ENCODE assay signal across 1 cellular context in the genomic region with DNA sequence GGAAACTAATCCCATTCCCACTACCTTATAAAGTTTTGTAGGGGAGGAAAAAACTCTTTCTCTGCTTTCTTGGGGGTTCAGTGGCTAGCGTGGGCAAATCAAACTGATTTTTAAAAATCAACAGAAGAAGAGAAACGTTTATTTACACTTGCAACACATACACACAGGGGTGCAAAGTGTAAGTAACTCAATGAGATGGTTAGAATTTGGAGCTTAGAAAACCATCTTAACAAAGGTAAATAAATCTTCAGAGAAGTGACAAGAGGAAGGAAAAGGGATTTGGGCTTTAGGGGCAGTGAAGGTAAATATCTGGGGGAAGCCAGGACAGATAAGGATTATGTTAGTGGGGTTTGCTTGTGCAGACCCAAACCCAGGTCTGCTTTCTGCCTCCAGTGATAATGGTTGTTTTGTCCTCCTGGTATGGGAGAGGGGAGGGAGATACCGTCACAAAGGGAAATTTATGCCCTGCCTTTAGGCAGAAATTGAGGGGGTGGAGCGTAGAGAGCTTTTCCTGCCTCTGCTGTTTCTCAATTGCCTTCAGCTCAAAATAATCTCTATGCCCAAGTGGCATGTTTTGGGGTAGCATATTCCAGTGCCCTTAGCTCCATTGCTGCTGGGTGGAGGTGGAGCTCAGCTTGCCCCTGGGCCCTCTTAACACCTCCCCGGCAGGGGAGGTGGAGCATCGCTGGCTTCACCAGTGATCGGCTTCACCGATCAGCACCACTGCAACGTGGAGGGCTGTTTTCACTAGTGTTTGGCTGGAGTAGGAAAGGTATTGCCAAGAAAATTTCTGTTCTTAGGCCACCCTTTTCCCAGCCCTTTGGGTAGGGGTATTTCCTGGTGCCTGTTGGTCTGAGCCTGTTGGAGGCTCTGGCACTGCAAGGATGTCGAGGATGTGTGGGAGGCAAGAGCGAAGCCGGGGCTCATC.
TF ChIP-seq lines count a peak whose summit lies in the region.

No MANE protein-coding gene starts in this region.

TF ChIP-seq in HepG2, 621 proteins besides CTCF, POLR2A, EP300 and RAD21 (continued from another document and continues in another):
- TF ChIP-seq, protein P1, sequence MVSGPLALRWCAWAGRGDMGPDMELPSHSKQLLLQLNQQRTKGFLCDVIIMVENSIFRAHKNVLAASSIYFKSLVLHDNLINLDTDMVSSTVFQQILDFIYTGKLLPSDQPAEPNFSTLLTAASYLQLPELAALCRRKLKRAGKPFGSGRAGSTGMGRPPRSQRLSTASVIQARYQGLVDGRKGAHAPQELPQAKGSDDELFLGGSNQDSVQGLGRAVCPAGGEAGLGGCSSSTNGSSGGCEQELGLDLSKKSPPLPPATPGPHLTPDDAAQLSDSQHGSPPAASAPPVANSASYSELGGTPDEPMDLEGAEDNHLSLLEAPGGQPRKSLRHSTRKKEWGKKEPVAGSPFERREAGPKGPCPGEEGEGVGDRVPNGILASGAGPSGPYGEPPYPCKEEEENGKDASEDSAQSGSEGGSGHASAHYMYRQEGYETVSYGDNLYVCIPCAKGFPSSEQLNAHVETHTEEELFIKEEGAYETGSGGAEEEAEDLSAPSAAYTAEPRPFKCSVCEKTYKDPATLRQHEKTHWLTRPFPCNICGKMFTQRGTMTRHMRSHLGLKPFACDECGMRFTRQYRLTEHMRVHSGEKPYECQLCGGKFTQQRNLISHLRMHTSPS (CRISPR knock-in tag; IDR thresholded peaks at IDR 0.05; ENCODE audit: low read depth) = peak; percentile 34; the same call in 1 of the 2 replicates
- TF ChIP-seq IKZF1 (IDR thresholded peaks at IDR 0.05) (no peak), ZFP62 (CRISPR knock-in tag; IDR thresholded peaks at IDR 0.05) (no peak), ZNF709 (CRISPR knock-in tag; IDR thresholded peaks at IDR 0.05) (0 out of 2 replicates have a peak, but pooled peaks have one; percentile 27), ZNF501 (CRISPR knock-in tag; IDR thresholded peaks at IDR 0.05) (peak; percentile 66; the same call in 1 of the 2 replicates), TMF1 (CRISPR knock-in tag; IDR thresholded peaks at IDR 0.05; ENCODE audit: low read depth) (no peak), SP4 (CRISPR knock-in tag; IDR thresholded peaks at IDR 0.05) (peak; percentile 13; the same call in 1 of the 2 replicates), TGIF2 (CRISPR knock-in tag; IDR thresholded peaks at IDR 0.05) (no peak), GPN1 (CRISPR knock-in tag; IDR thresholded peaks at IDR 0.05; ENCODE audit: borderline replicate concordance) (no peak), ELF1 (CRISPR knock-in tag; IDR thresholded peaks at IDR 0.05) (no peak), JARID2 (CRISPR knock-in tag; IDR thresholded peaks at IDR 0.05; ENCODE audit: insufficient replicate concordance) (no peak), ZNF766 (CRISPR knock-in tag; IDR thresholded peaks at IDR 0.05; ENCODE audit: borderline replicate concordance) (no peak), DMAP1 (CRISPR knock-in tag; IDR thresholded peaks at IDR 0.05) (no peak), MED13 (CRISPR knock-in tag; IDR thresholded peaks at IDR 0.05) (no peak), FOXC1 (CRISPR knock-in tag; IDR thresholded peaks at IDR 0.05; ENCODE audit: borderline replicate concordance) (no peak), EEA1 (CRISPR knock-in tag; IDR thresholded peaks at IDR 0.05; ENCODE audit: borderline replicate concordance) (no peak), RNF2 (conservative IDR thresholded peaks at IDR 0.05; ENCODE audit: low read depth) (no peak), SIX1 (CRISPR knock-in tag; IDR thresholded peaks at IDR 0.05; ENCODE audit: borderline replicate concordance) (no peak), SALL1 (CRISPR knock-in tag; IDR thresholded peaks at IDR 0.05) (peak; percentile 30), GATA4 (IDR thresholded peaks at IDR 0.05; ENCODE audit: borderline replicate concordance, low read depth) (peak; percentile 49; the same call in 1 of the 2 replicates), KLF16 (CRISPR knock-in tag; IDR thresholded peaks at IDR 0.05) (no peak), TEAD2 (CRISPR knock-in tag; IDR thresholded peaks at IDR 0.05) (no peak), MTA1 (CRISPR knock-in tag; IDR thresholded peaks at IDR 0.05; ENCODE audit: borderline replicate concordance) (no peak)
- TF ChIP-seq, protein P2, sequence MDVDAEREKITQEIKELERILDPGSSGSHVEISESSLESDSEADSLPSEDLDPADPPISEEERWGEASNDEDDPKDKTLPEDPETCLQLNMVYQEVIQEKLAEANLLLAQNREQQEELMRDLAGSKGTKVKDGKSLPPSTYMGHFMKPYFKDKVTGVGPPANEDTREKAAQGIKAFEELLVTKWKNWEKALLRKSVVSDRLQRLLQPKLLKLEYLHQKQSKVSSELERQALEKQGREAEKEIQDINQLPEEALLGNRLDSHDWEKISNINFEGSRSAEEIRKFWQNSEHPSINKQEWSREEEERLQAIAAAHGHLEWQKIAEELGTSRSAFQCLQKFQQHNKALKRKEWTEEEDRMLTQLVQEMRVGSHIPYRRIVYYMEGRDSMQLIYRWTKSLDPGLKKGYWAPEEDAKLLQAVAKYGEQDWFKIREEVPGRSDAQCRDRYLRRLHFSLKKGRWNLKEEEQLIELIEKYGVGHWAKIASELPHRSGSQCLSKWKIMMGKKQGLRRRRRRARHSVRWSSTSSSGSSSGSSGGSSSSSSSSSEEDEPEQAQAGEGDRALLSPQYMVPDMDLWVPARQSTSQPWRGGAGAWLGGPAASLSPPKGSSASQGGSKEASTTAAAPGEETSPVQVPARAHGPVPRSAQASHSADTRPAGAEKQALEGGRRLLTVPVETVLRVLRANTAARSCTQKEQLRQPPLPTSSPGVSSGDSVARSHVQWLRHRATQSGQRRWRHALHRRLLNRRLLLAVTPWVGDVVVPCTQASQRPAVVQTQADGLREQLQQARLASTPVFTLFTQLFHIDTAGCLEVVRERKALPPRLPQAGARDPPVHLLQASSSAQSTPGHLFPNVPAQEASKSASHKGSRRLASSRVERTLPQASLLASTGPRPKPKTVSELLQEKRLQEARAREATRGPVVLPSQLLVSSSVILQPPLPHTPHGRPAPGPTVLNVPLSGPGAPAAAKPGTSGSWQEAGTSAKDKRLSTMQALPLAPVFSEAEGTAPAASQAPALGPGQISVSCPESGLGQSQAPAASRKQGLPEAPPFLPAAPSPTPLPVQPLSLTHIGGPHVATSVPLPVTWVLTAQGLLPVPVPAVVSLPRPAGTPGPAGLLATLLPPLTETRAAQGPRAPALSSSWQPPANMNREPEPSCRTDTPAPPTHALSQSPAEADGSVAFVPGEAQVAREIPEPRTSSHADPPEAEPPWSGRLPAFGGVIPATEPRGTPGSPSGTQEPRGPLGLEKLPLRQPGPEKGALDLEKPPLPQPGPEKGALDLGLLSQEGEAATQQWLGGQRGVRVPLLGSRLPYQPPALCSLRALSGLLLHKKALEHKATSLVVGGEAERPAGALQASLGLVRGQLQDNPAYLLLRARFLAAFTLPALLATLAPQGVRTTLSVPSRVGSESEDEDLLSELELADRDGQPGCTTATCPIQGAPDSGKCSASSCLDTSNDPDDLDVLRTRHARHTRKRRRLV (CRISPR knock-in tag; IDR thresholded peaks at IDR 0.05) = no peak
- TF ChIP-seq, protein P3, sequence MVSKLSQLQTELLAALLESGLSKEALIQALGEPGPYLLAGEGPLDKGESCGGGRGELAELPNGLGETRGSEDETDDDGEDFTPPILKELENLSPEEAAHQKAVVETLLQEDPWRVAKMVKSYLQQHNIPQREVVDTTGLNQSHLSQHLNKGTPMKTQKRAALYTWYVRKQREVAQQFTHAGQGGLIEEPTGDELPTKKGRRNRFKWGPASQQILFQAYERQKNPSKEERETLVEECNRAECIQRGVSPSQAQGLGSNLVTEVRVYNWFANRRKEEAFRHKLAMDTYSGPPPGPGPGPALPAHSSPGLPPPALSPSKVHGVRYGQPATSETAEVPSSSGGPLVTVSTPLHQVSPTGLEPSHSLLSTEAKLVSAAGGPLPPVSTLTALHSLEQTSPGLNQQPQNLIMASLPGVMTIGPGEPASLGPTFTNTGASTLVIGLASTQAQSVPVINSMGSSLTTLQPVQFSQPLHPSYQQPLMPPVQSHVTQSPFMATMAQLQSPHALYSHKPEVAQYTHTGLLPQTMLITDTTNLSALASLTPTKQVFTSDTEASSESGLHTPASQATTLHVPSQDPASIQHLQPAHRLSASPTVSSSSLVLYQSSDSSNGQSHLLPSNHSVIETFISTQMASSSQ (IDR thresholded peaks at IDR 0.05; ENCODE audit: low read depth) = peak; percentile 60
- TF ChIP-seq, protein P3 (CRISPR knock-in tag; IDR thresholded peaks at IDR 0.05; ENCODE audit: borderline replicate concordance) = peak; percentile 77; the same call in 1 of the 2 replicates
- TF ChIP-seq, protein P4, sequence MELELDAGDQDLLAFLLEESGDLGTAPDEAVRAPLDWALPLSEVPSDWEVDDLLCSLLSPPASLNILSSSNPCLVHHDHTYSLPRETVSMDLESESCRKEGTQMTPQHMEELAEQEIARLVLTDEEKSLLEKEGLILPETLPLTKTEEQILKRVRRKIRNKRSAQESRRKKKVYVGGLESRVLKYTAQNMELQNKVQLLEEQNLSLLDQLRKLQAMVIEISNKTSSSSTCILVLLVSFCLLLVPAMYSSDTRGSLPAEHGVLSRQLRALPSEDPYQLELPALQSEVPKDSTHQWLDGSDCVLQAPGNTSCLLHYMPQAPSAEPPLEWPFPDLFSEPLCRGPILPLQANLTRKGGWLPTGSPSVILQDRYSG (CRISPR knock-in tag; IDR thresholded peaks at IDR 0.05) = no peak
- TF ChIP-seq, protein P5, sequence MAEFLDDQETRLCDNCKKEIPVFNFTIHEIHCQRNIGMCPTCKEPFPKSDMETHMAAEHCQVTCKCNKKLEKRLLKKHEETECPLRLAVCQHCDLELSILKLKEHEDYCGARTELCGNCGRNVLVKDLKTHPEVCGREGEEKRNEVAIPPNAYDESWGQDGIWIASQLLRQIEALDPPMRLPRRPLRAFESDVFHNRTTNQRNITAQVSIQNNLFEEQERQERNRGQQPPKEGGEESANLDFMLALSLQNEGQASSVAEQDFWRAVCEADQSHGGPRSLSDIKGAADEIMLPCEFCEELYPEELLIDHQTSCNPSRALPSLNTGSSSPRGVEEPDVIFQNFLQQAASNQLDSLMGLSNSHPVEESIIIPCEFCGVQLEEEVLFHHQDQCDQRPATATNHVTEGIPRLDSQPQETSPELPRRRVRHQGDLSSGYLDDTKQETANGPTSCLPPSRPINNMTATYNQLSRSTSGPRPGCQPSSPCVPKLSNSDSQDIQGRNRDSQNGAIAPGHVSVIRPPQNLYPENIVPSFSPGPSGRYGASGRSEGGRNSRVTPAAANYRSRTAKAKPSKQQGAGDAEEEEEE (CRISPR knock-in tag; IDR thresholded peaks at IDR 0.05; ENCODE audit: borderline replicate concordance) = no peak
- TF ChIP-seq, protein P6, sequence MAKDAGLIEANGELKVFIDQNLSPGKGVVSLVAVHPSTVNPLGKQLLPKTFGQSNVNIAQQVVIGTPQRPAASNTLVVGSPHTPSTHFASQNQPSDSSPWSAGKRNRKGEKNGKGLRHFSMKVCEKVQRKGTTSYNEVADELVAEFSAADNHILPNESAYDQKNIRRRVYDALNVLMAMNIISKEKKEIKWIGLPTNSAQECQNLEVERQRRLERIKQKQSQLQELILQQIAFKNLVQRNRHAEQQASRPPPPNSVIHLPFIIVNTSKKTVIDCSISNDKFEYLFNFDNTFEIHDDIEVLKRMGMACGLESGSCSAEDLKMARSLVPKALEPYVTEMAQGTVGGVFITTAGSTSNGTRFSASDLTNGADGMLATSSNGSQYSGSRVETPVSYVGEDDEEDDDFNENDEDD (CRISPR knock-in tag; IDR thresholded peaks at IDR 0.05; ENCODE audit: borderline replicate concordance) = no peak
- TF ChIP-seq, protein P7, sequence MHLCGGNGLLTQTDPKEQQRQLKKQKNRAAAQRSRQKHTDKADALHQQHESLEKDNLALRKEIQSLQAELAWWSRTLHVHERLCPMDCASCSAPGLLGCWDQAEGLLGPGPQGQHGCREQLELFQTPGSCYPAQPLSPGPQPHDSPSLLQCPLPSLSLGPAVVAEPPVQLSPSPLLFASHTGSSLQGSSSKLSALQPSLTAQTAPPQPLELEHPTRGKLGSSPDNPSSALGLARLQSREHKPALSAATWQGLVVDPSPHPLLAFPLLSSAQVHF (CRISPR knock-in tag; IDR thresholded peaks at IDR 0.05) = no peak
- TF ChIP-seq, protein P8, sequence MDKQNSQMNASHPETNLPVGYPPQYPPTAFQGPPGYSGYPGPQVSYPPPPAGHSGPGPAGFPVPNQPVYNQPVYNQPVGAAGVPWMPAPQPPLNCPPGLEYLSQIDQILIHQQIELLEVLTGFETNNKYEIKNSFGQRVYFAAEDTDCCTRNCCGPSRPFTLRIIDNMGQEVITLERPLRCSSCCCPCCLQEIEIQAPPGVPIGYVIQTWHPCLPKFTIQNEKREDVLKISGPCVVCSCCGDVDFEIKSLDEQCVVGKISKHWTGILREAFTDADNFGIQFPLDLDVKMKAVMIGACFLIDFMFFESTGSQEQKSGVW (CRISPR knock-in tag; IDR thresholded peaks at IDR 0.05; ENCODE audit: borderline replicate concordance) = no peak
- TF ChIP-seq, protein P9, sequence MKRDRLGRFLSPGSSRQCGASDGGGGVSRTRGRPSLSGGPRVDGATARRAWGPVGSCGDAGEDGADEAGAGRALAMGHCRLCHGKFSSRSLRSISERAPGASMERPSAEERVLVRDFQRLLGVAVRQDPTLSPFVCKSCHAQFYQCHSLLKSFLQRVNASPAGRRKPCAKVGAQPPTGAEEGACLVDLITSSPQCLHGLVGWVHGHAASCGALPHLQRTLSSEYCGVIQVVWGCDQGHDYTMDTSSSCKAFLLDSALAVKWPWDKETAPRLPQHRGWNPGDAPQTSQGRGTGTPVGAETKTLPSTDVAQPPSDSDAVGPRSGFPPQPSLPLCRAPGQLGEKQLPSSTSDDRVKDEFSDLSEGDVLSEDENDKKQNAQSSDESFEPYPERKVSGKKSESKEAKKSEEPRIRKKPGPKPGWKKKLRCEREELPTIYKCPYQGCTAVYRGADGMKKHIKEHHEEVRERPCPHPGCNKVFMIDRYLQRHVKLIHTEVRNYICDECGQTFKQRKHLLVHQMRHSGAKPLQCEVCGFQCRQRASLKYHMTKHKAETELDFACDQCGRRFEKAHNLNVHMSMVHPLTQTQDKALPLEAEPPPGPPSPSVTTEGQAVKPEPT (CRISPR knock-in tag; IDR thresholded peaks at IDR 0.05; ENCODE audit: low read depth) = 0 out of 2 replicates have a peak, but pooled peaks have one; percentile 22
- TF ChIP-seq, protein P10, sequence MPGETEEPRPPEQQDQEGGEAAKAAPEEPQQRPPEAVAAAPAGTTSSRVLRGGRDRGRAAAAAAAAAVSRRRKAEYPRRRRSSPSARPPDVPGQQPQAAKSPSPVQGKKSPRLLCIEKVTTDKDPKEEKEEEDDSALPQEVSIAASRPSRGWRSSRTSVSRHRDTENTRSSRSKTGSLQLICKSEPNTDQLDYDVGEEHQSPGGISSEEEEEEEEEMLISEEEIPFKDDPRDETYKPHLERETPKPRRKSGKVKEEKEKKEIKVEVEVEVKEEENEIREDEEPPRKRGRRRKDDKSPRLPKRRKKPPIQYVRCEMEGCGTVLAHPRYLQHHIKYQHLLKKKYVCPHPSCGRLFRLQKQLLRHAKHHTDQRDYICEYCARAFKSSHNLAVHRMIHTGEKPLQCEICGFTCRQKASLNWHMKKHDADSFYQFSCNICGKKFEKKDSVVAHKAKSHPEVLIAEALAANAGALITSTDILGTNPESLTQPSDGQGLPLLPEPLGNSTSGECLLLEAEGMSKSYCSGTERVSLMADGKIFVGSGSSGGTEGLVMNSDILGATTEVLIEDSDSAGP (CRISPR knock-in tag; IDR thresholded peaks at IDR 0.05; ENCODE audit: borderline replicate concordance) = no peak
